In the genomic region with DNA sequence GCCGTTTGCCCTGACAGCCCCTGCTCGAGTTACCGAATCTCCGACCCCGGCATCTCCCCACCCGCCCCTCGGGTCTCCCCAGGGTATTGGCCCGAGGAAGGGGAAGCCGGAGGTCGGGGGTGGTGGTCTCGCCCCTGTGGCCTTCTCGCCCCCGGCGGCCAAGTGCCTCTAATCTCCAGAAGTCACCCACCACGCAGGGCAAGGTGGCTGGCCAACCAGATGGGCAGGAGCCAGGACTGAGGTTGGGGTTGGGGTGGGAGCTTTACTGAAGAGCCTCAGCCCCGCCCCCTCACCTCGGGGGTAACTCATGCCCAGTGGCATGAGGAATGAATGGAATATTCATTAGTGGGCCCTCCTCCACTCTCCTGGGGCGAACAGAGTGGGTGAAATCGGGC, we compare ENCODE assay signal across 8 cellular contexts. TPM values are rescaled to one million over a fixed set of nuclear protein-coding genes. Genes with fewer than 3 reads are reported as not detected.
DNase-seq lines count a peak whose midpoint lies in the region; ATAC-seq and TF ChIP-seq lines count a peak whose summit lies in the region.

No MANE protein-coding gene starts in this region.

- H3K27ac Mint-ChIP-seq in CD4-positive, CD25-positive, alpha-beta regulatory T cell: peak overlapping the region in 1 of 3 donors; percentile 23
- H3K27ac Mint-ChIP-seq in WTC11: peak overlapping the region; percentile 57

- CTCF ChIA-PET in WTC11 (lab: Charles Lee): interaction anchor here (1.0 to 3.0 kb wide), 6 partner anchors 9 to 357 kb away, joined by 3 to 58 read pairs (median 3); a partner anchor contains a TSS

- POLR2A ChIA-PET in WTC11 (lab: Charles Lee): interaction anchor here (1.6 to 2.0 kb wide), 3 partner anchors 10 to 58 kb away, joined by 5 to 22 read pairs (median 6); a partner anchor contains a TSS

- TF ChIP-seq POLR2A in ovary (IDR thresholded peaks at IDR 0.05): no peak

- peak overlapping the region; percentile 19 for H3K4me3 ChIP-seq in CD4-positive, CD25-positive, alpha-beta regulatory T cell (ENCODE audit: low read depth, low read length)
- H3K4me3 ChIP-seq in foreskin fibroblast (ENCODE audit: low read depth in 1 of 2, low read length in 2 of 2) (peak overlapping the region; percentile 62 to 63), ovary (peak overlapping the region; percentile 64)

- TF ChIP-seq EP300 in ovary (IDR thresholded peaks at IDR 0.05): no peak

- H3K9me3 Mint-ChIP-seq in CD4-positive, CD25-positive, alpha-beta regulatory T cell: no peaks in the 10 kb centered on the region
- H3K9me3 Mint-ChIP-seq in WTC11: no peaks in the 10 kb centered on the region

- peak overlapping the region; percentile 76 to 89 (median 81) for H3K4me3 Mint-ChIP-seq in CD4-positive, CD25-positive, alpha-beta regulatory T cell
- H3K4me3 Mint-ChIP-seq in WTC11: peak overlapping the region; percentile 84

- H3K27me3 Mint-ChIP-seq in CD4-positive, CD25-positive, alpha-beta regulatory T cell: no peaks in the 10 kb centered on the region
- H3K27me3 Mint-ChIP-seq in WTC11 (ENCODE audit: low read depth): no peaks in the 10 kb centered on the region

- H3K4me1 Mint-ChIP-seq in CD4-positive, CD25-positive, alpha-beta regulatory T cell: peaks cover 11 to 20% (median 14%) of the 10 kb centered on the region in 4 donors
- peaks cover 27% of the 10 kb centered on the region for H3K4me1 Mint-ChIP-seq in WTC11

- intact Hi-C loops in ovary (cut with DNase I): no loop called here

- WGBS in ovary, 3 donors: 0 to 2% (median 2%) methylated on average over 8 to 19 of the region's 19 CpGs

- peaks cover 11% of the 10 kb centered on the region for H3K4me1 ChIP-seq in CD4-positive, CD25-positive, alpha-beta regulatory T cell (ENCODE audit: control insufficient read depth, insufficient read depth, low read length, poor library complexity, severe bottlenecking)
- H3K4me1 ChIP-seq in ovary (ENCODE audit: insufficient read depth): peaks cover 9% of the 10 kb centered on the region

- no peaks in the 10 kb centered on the region for H3K9me3 ChIP-seq in CD4-positive, CD25-positive, alpha-beta regulatory T cell (ENCODE audit: control insufficient read depth in 2 of 2, low read length in 2 of 2)
- H3K9me3 ChIP-seq in ovary: no peaks in the 10 kb centered on the region

- peaks cover 3% of the 10 kb centered on the region for H3K27me3 ChIP-seq in CD4-positive, CD25-positive, alpha-beta regulatory T cell (ENCODE audit: control insufficient read depth, insufficient read depth, low read length)
- no peaks in the 10 kb centered on the region for H3K27me3 ChIP-seq in ovary

- peaks cover 19% of the 10 kb centered on the region for H3K36me3 ChIP-seq in CD4-positive, CD25-positive, alpha-beta regulatory T cell (ENCODE audit: control insufficient read depth, insufficient read depth, low read length)
- no peaks in the 10 kb centered on the region for H3K36me3 ChIP-seq in ovary

- peaks cover 3% of the 10 kb centered on the region for H3K36me3 Mint-ChIP-seq in CD4-positive, CD25-positive, alpha-beta regulatory T cell
- H3K36me3 Mint-ChIP-seq in WTC11: peaks cover 21% of the 10 kb centered on the region

- no peak overlapping the region for H3K27ac ChIP-seq in CD4-positive, CD25-positive, alpha-beta regulatory T cell (ENCODE audit: insufficient read depth, low read length, poor library complexity, severe bottlenecking)
- H3K27ac ChIP-seq in ovary: no peak overlapping the region

- no peak for ATAC-seq in CD4-positive, CD25-positive, alpha-beta regulatory T cell (ENCODE audit: low read depth in 2 of 2)
- peak; percentile 8 for ATAC-seq in HG03025 (IDR thresholded peaks at IDR 0.05; ENCODE audit: low FRiP score, unreplicated experiment)
- peak; percentile 59 for ATAC-seq in WTC11
- no peak for ATAC-seq in GM21360 (IDR thresholded peaks at IDR 0.05; ENCODE audit: unreplicated experiment)
- no peak for ATAC-seq in GM19467 (IDR thresholded peaks at IDR 0.05; ENCODE audit: unreplicated experiment)

- TF ChIP-seq CTCF in WTC11 (IDR thresholded peaks at IDR 0.05) (no peak), foreskin fibroblast (IDR thresholded peaks at IDR 0.05; ENCODE audit: low read depth, low read length) (no peak), ovary (IDR thresholded peaks at IDR 0.05) (no peak)

- DNase-seq in CD4-positive, CD25-positive, alpha-beta regulatory T cell: no peak
- peak; percentile 49 for DNase-seq in WTC11 (ENCODE audit: low spot score)
- DNase-seq in foreskin fibroblast: peak in 1 of 2 donors; percentile 60
- peak in 3 of 5 donors; percentile 46 to 55 (median 53) for DNase-seq in ovary
- no peak for DNase-seq in ureter (ENCODE audit: low spot score)

TF ChIP-seq in WTC11, 78 proteins besides CTCF, POLR2A, EP300 and RAD21:
- TF ChIP-seq MYBL2 (CRISPR knock-in tag; IDR thresholded peaks at IDR 0.05) (no peak), SP1 (CRISPR knock-in tag; conservative IDR thresholded peaks at IDR 0.05) (peak; percentile 28; the same call in 1 of the 2 replicates)
- TF ChIP-seq, protein P1, sequence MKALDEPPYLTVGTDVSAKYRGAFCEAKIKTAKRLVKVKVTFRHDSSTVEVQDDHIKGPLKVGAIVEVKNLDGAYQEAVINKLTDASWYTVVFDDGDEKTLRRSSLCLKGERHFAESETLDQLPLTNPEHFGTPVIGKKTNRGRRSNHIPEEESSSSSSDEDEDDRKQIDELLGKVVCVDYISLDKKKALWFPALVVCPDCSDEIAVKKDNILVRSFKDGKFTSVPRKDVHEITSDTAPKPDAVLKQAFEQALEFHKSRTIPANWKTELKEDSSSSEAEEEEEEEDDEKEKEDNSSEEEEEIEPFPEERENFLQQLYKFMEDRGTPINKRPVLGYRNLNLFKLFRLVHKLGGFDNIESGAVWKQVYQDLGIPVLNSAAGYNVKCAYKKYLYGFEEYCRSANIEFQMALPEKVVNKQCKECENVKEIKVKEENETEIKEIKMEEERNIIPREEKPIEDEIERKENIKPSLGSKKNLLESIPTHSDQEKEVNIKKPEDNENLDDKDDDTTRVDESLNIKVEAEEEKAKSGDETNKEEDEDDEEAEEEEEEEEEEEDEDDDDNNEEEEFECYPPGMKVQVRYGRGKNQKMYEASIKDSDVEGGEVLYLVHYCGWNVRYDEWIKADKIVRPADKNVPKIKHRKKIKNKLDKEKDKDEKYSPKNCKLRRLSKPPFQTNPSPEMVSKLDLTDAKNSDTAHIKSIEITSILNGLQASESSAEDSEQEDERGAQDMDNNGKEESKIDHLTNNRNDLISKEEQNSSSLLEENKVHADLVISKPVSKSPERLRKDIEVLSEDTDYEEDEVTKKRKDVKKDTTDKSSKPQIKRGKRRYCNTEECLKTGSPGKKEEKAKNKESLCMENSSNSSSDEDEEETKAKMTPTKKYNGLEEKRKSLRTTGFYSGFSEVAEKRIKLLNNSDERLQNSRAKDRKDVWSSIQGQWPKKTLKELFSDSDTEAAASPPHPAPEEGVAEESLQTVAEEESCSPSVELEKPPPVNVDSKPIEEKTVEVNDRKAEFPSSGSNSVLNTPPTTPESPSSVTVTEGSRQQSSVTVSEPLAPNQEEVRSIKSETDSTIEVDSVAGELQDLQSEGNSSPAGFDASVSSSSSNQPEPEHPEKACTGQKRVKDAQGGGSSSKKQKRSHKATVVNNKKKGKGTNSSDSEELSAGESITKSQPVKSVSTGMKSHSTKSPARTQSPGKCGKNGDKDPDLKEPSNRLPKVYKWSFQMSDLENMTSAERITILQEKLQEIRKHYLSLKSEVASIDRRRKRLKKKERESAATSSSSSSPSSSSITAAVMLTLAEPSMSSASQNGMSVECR (CRISPR knock-in tag; IDR thresholded peaks at IDR 0.05; ENCODE audit: borderline replicate concordance): peak; percentile 25; the same call in 1 of the 2 replicates

RNA-seq across cellular contexts. Expression of a gene that starts 0.6 kb away (rescaled TPM):
- 4.7 TPM for total RNA-seq in CD4-positive, CD25-positive, alpha-beta regulatory T cell
- 1 to 10 TPM; 3.3 to 5.5 (median 4.7) TPM for polyA plus RNA-seq in CD4-positive, CD25-positive, alpha-beta regulatory T cell
- total RNA-seq in WTC11 (2021) (34.8 to 38.0 TPM (median 35.9 TPM) in 3 replicates), ovary (1 to 10 TPM; 3.0 to 9.6 (median 6.6) TPM), ureter (18.2 TPM)
- polyA plus RNA-seq in ovary: 10 to 100 TPM in 1 of 2 donors, 1 to 10 TPM in 1; 6.3 to 10.2 TPM

RNA-seq across cellular contexts. Expression of a gene that starts 9.1 kb away (rescaled TPM):
- total RNA-seq in CD4-positive, CD25-positive, alpha-beta regulatory T cell: 3.2 TPM
- 1 to 10 TPM; 5.6 to 8.0 (median 7.4) TPM for polyA plus RNA-seq in CD4-positive, CD25-positive, alpha-beta regulatory T cell
- total RNA-seq in WTC11 (2021) (12.1 to 16.5 TPM (median 14.2 TPM) in 3 replicates), ovary (1 to 10 TPM; 6.0 to 8.1 (median 6.8) TPM), ureter (13.7 TPM)
- polyA plus RNA-seq in ovary: 1 to 10 TPM; 2.7 to 6.5 TPM

RNA-seq across cellular contexts. Expression of a gene that starts 47.6 kb away (rescaled TPM):
- total RNA-seq in CD4-positive, CD25-positive, alpha-beta regulatory T cell: 144 TPM
- polyA plus RNA-seq in CD4-positive, CD25-positive, alpha-beta regulatory T cell: 10 to 100 TPM; 45.9 to 60.0 (median 53.0) TPM
- 38.1 to 49.6 TPM (median 42.0 TPM) in 3 replicates for total RNA-seq in WTC11 (2021)
- total RNA-seq in ovary: 10 to 100 TPM; 45.1 to 92.1 (median 66.2) TPM
- polyA plus RNA-seq in ovary: 10 to 100 TPM; 52.4 to 86.2 TPM
- 109 TPM for total RNA-seq in ureter

RNA-seq across cellular contexts. Expression of a gene that starts 57.5 kb away (rescaled TPM):
- 6.2 TPM for total RNA-seq in CD4-positive, CD25-positive, alpha-beta regulatory T cell
- polyA plus RNA-seq in CD4-positive, CD25-positive, alpha-beta regulatory T cell: 10 to 100 TPM in 1 of 4 donors, 1 to 10 TPM in 3; 4.6 to 10.6 (median 7.3) TPM
- total RNA-seq in WTC11 (2021) (14.6 to 21.7 TPM (median 15.1 TPM) in 3 replicates), ovary (1 to 10 TPM in 6 of 7 donors, under 1 TPM in 1; 0.60 to 10.0 (median 4.6) TPM), ureter (17.2 TPM)
- polyA plus RNA-seq in ovary: 1 to 10 TPM; 3.0 to 7.1 TPM

RNA-seq across cellular contexts. Expression of a gene that starts 57.6 kb away (rescaled TPM):
- total RNA-seq in CD4-positive, CD25-positive, alpha-beta regulatory T cell: 86.1 TPM
- polyA plus RNA-seq in CD4-positive, CD25-positive, alpha-beta regulatory T cell: 1 to 10 TPM; 4.8 to 8.1 (median 5.9) TPM
- total RNA-seq in WTC11 (2021) (119 to 146 TPM (median 128 TPM) in 3 replicates), ovary (10 to 100 TPM; 20.0 to 46.7 (median 28.8) TPM), ureter (93.7 TPM)
- polyA plus RNA-seq in ovary: 10 to 100 TPM; 13.4 to 13.9 TPM

Comparison
In these comparisons a context has a peak if more than half of its experiments do, and no peak if none do; other contexts are left out.
1. ATAC-seq: peak in HG03025 (single experiment) and WTC11 (single experiment); none in CD4-positive, CD25-positive, alpha-beta regulatory T cell (0 of 2), GM21360 (single experiment) and GM19467 (single experiment).
2. DNase-seq: peak in WTC11 (single experiment) and ovary (3 of 5); none in CD4-positive, CD25-positive, alpha-beta regulatory T cell (0 of 3) and ureter (single experiment).
3. Peak in every context shown above with its lines, with median percentiles within 50 percentile points of each other: H3K4me3 ChIP-seq.